ENCODE assay signal across 14 cellular contexts in genomic region chr2:96970248-96970875, GRCh38. TPM values are rescaled to one million over a fixed set of nuclear protein-coding genes. Genes with fewer than 3 reads are reported as not detected.
DNase-seq lines count a peak whose midpoint lies in the region; ATAC-seq and TF ChIP-seq lines count a peak whose summit lies in the region.
"Had no signal": no experiment of that assay in that cellular context is flagged by ENCODE, and none has a peak within 500 bp of the region (broad histone marks: within the 10 kb centered on the region; RNA-seq: fewer than 3 reads in every experiment).

No MANE protein-coding gene starts in this region.

- H3K27ac Mint-ChIP-seq in stimulated activated memory B cell treated with anti-CD40 and anti-IgM and Interleukin-4, amounts not matched to agents 10 μg/mL and 1 μg/mL and 100 μg/mL, for 72 hours: no peak overlapping the region
- H3K27ac Mint-ChIP-seq: mesothelial cell of epicardium had no signal

- H3K27me3 ChIP-seq in dorsolateral prefrontal cortex: no peaks in the 10 kb centered on the region

- peaks cover 38% of the 10 kb centered on the region for H3K27me3 Mint-ChIP-seq in stimulated activated memory B cell treated with anti-CD40 and anti-IgM and Interleukin-4, amounts not matched to agents 10 μg/mL and 1 μg/mL and 100 μg/mL, for 72 hours

- H3K36me3 Mint-ChIP-seq in stimulated activated memory B cell treated with anti-CD40 and anti-IgM and Interleukin-4, amounts not matched to agents 10 μg/mL and 1 μg/mL and 100 μg/mL, for 72 hours: no peaks in the 10 kb centered on the region
- H3K36me3 Mint-ChIP-seq: mesothelial cell of epicardium had no signal

- H3K9me3 Mint-ChIP-seq in stimulated activated memory B cell treated with anti-CD40 and anti-IgM and Interleukin-4, amounts not matched to agents 10 μg/mL and 1 μg/mL and 100 μg/mL, for 72 hours: no peaks in the 10 kb centered on the region
- H3K9me3 Mint-ChIP-seq: mesothelial cell of epicardium had no signal

- TF ChIP-seq CTCF in dorsolateral prefrontal cortex (IDR thresholded peaks at IDR 0.05 in 54 of 56, conservative IDR thresholded peaks at IDR 0.05 in 2 of 56; ENCODE audit: low read depth in 1 of 56, partially characterized antibody in 56 of 56): no peak

- H3K4me3 ChIP-seq in dorsolateral prefrontal cortex: no peak overlapping the region
- H3K4me3 ChIP-seq: thoracic aorta had no signal

- intact Hi-C loops in dorsolateral prefrontal cortex (cut with DNase I): no loop called here

- ATAC-seq in stimulated activated memory B cell treated with anti-CD40 and anti-IgM and Interleukin-4, amounts not matched to agents 10 μg/mL and 1 μg/mL and 100 μg/mL, for 72 hours: peak; percentile 32

- no peak overlapping the region for H3K4me3 Mint-ChIP-seq in stimulated activated memory B cell treated with anti-CD40 and anti-IgM and Interleukin-4, amounts not matched to agents 10 μg/mL and 1 μg/mL and 100 μg/mL, for 72 hours
- H3K4me3 Mint-ChIP-seq: mesothelial cell of epicardium had no signal

- peak overlapping the region; percentile 2 to 94 (median 82) for H3K27ac ChIP-seq in dorsolateral prefrontal cortex
- H3K27ac ChIP-seq: thoracic aorta had no signal

- peak; percentile 70 for DNase-seq in NCI-H510A treated with DMSO at 0.1 percent for 48 hours (lab: John Stamatoyannopoulos, UW)
- DNase-seq in NCI-H510A (lab: John Stamatoyannopoulos, UW): no peak
- DNase-seq in NCI-H345 treated with DMSO at 0.1 percent for 48 hours (lab: John Stamatoyannopoulos, UW; ENCODE audit: unreplicated experiment): peak; percentile 76
- no peak for DNase-seq in dorsolateral prefrontal cortex
- DNase-seq in stimulated activated CD4-positive, alpha-beta T cell treated with anti-CD3 and anti-CD28 coated beads, Interleukin-2, amount 100 ng/mL, for 48 hours: no peak
- DNase-seq in activated CD4-positive, CD25-positive, alpha-beta regulatory T cell (lab: John Stamatoyannopoulos, UW): no peak
- no peak for DNase-seq in A172 (ENCODE audit: low spot score)
- DNase-seq: NCI-H1105 treated with DMSO at 0.1 percent for 48 hours, OCI-M1, T-helper 2 cell had no signal

- H3K4me1 Mint-ChIP-seq in stimulated activated memory B cell treated with anti-CD40 and anti-IgM and Interleukin-4, amounts not matched to agents 10 μg/mL and 1 μg/mL and 100 μg/mL, for 72 hours: peaks cover 10% of the 10 kb centered on the region

RNA-seq across cellular contexts. Expression of gene FAM178B, which starts 16.0 kb away (rescaled TPM):
- 10 to 100 TPM in 40 of 120 experiments, 1 to 10 TPM in 80; 1.5 to 44.2 (median 8.0) TPM for total RNA-seq in dorsolateral prefrontal cortex
- 0.05 TPM in 1 of 2 replicates, not detected in the other for total RNA-seq in A172 (2014; rRNA removed; shearing (Covaris generic))
- total RNA-seq: endothelial cell of umbilical vein, thoracic aorta had no signal

Comparison
In these comparisons a context has a peak if more than half of its experiments do, and no peak if none do; other contexts are left out.
1. DNase-seq: peak in NCI-H510A treated with DMSO at 0.1 percent for 48 hours (single experiment) and NCI-H345 treated with DMSO at 0.1 percent for 48 hours (single experiment); none in NCI-H510A (single experiment), dorsolateral prefrontal cortex (0 of 10), stimulated activated CD4-positive, alpha-beta T cell treated with anti-CD3 and anti-CD28 coated beads, Interleukin-2, amount 100 ng/mL, for 48 hours (0 of 2), activated CD4-positive, CD25-positive, alpha-beta regulatory T cell (0 of 4) and A172 (single experiment).